In the genomic region with DNA sequence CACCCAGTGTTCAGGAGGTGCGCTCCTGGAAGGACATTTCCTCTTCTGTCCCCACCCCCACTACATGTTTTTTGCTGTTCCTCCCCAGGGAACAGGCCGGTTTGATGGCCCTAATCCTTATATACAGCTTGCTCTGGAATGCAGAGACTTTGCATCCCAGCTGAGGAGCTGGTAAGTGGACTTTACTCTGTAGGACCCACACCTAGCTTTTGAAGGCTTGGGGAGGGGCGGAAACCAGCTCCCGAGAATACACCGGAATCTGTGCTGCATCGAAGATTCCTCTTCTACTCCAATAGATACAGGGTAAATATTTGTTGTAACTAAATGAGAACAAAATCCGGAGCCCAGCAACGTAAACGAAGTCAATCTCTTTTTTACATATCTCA, we compare ENCODE assay signal across 9 cellular contexts. TPM values are rescaled to one million over a fixed set of nuclear protein-coding genes. Genes with fewer than 3 reads are reported as not detected.
DNase-seq lines count a peak whose midpoint lies in the region; ATAC-seq and TF ChIP-seq lines count a peak whose summit lies in the region.
"Had no signal": no experiment of that assay in that cellular context is flagged by ENCODE, and none has a peak within 500 bp of the region (broad histone marks: within the 10 kb centered on the region; RNA-seq: fewer than 3 reads in every experiment).

No MANE protein-coding gene starts in this region.

- H3K36me3 Mint-ChIP-seq in activated T-helper 17 cell treated with anti-CD3 and anti-CD28 coated beads, Interleukin-2, amount 50 U/mL, for 72 hours (ENCODE audit: low read depth): no peaks in the 10 kb centered on the region

- H3K27me3 ChIP-seq in cardiac muscle cell (peaks cover 10% of the 10 kb centered on the region), right cardiac atrium (ENCODE audit: control insufficient read depth, insufficient read depth) (no peaks in the 10 kb centered on the region), right lobe of liver (no peaks in the 10 kb centered on the region)

- no peaks in the 10 kb centered on the region for H3K27me3 Mint-ChIP-seq in activated T-helper 17 cell treated with anti-CD3 and anti-CD28 coated beads, Interleukin-2, amount 50 U/mL, for 72 hours

- 36% methylated on average over 9 of the region's 9 CpGs for WGBS in right cardiac atrium
- WGBS in right lobe of liver (ENCODE audit: insufficient coverage, low coverage, low lambda C conversion rate, missing lambda C conversion rate): 28% methylated on average over 9 of the region's 9 CpGs

- ATAC-seq in right cardiac atrium (no peak), right lobe of liver (no peak), HG03108 (IDR thresholded peaks at IDR 0.05; ENCODE audit: unreplicated experiment) (no peak)
- no peak for ATAC-seq in activated T-helper 17 cell treated with anti-CD3 and anti-CD28 coated beads, Interleukin-2, amount 50 U/mL, for 72 hours (replicated peaks)

- H3K27ac ChIP-seq in cardiac muscle cell (no peak overlapping the region), right cardiac atrium (ENCODE audit: low read length) (no peak overlapping the region), right lobe of liver (peak overlapping the region in 2 of 3 donors; percentile 57 to 90)

- peaks cover 15% of the 10 kb centered on the region for H3K4me1 Mint-ChIP-seq in activated T-helper 17 cell treated with anti-CD3 and anti-CD28 coated beads, Interleukin-2, amount 50 U/mL, for 72 hours

- H3K4me1 ChIP-seq in cardiac muscle cell (ENCODE audit: low read depth) (peaks cover 13% of the 10 kb centered on the region), right cardiac atrium (ENCODE audit: control insufficient read depth, insufficient read depth, low read length) (no peaks in the 10 kb centered on the region), right lobe of liver (peaks cover 0 to 37% (median 2%) of the 10 kb centered on the region in 4 donors)

- TF ChIP-seq CTCF in cardiac muscle cell (IDR thresholded peaks at IDR 0.05; ENCODE audit: low read depth, low read length) (no peak), right lobe of liver (IDR thresholded peaks at IDR 0.05) (no peak)

- H3K4me3 ChIP-seq in cardiac muscle cell: peak overlapping the region; percentile 59
- H3K4me3 ChIP-seq in right cardiac atrium (ENCODE audit: low read length): no peak overlapping the region
- peak overlapping the region in 2 of 3 donors; percentile 15 for H3K4me3 ChIP-seq in right lobe of liver

- intact Hi-C loops in right cardiac atrium (cut with DNase I): no loop called here
- intact Hi-C loops in right lobe of liver (cut with DNase I): no loop called here

- H3K9me3 ChIP-seq in cardiac muscle cell (ENCODE audit: low read depth): no peaks in the 10 kb centered on the region
- H3K9me3 ChIP-seq in right cardiac atrium (ENCODE audit: control insufficient read depth, low read length): no peaks in the 10 kb centered on the region
- no peaks in the 10 kb centered on the region for H3K9me3 ChIP-seq in right lobe of liver
- H3K9me3 ChIP-seq: esophagus squamous epithelium had no signal

- DNase-seq in cardiac muscle cell (ENCODE audit: low read depth in 1 of 2, low spot score in 1 of 2): no peak
- DNase-seq in right cardiac atrium: no peak
- no peak for DNase-seq in right lobe of liver
- no peak for DNase-seq in amniotic stem cell (lab: John Stamatoyannopoulos, UW)
- no peak for DNase-seq in HCEC 1CT
- DNase-seq in effector CD4-positive, alpha-beta T cell: no peak
- DNase-seq: esophagus squamous epithelium had no signal

- no peaks in the 10 kb centered on the region for H3K9me3 Mint-ChIP-seq in activated T-helper 17 cell treated with anti-CD3 and anti-CD28 coated beads, Interleukin-2, amount 50 U/mL, for 72 hours

- H3K27ac Mint-ChIP-seq in activated T-helper 17 cell treated with anti-CD3 and anti-CD28 coated beads, Interleukin-2, amount 50 U/mL, for 72 hours: no peak overlapping the region

- H3K36me3 ChIP-seq in cardiac muscle cell (no peaks in the 10 kb centered on the region), right lobe of liver (no peaks in the 10 kb centered on the region)
- H3K36me3 ChIP-seq: esophagus squamous epithelium had no signal

- H3K4me3 Mint-ChIP-seq in activated T-helper 17 cell treated with anti-CD3 and anti-CD28 coated beads, Interleukin-2, amount 50 U/mL, for 72 hours: peak overlapping the region; percentile 81

- no peak for TF ChIP-seq POLR2A in right lobe of liver (IDR thresholded peaks at IDR 0.05)

RNA-seq across cellular contexts. Expression of gene CGN, which starts 1.2 kb away (rescaled TPM):
- total RNA-seq in cardiac muscle cell (4.3 and 4.9 TPM in 2 replicates), right cardiac atrium (under 1 TPM; 0.32 to 0.77 (median 0.62) TPM), right lobe of liver (10 to 100 TPM; 15.9 to 65.4 (median 38.6) TPM)
- polyA plus RNA-seq in cardiac muscle cell (1.2 and 2.0 TPM in 2 replicates), right cardiac atrium (0.18 TPM)
- 1 to 10 TPM; 2.7 to 5.5 TPM for total RNA-seq in activated T-helper 17 cell treated with anti-CD3 and anti-CD28 coated beads, Interleukin-2, amount 50 U/mL, for 72 hours

RNA-seq across cellular contexts. Expression of gene TUFT1, which starts 30.1 kb away (rescaled TPM):
- total RNA-seq in cardiac muscle cell: 7.0 TPM in 2 replicates
- 7.7 and 9.0 TPM in 2 replicates for polyA plus RNA-seq in cardiac muscle cell
- total RNA-seq in right cardiac atrium: 1 to 10 TPM; 3.5 to 5.4 (median 4.5) TPM
- polyA plus RNA-seq in right cardiac atrium: 3.5 TPM
- total RNA-seq in activated T-helper 17 cell treated with anti-CD3 and anti-CD28 coated beads, Interleukin-2, amount 50 U/mL, for 72 hours: 1 to 10 TPM; 3.7 to 5.8 TPM
- 1 to 10 TPM; 1.6 to 8.0 (median 3.1) TPM for total RNA-seq in right lobe of liver

RNA-seq across cellular contexts. Expression of gene POGZ, which starts 50.7 kb away (rescaled TPM):
- total RNA-seq in cardiac muscle cell (29.0 and 48.6 TPM in 2 replicates), right cardiac atrium (10 to 100 TPM; 50.4 to 60.4 (median 52.2) TPM), right lobe of liver (10 to 100 TPM; 13.5 to 44.9 (median 29.9) TPM)
- polyA plus RNA-seq in cardiac muscle cell (30.8 and 35.1 TPM in 2 replicates), right cardiac atrium (21.8 TPM)
- total RNA-seq in activated T-helper 17 cell treated with anti-CD3 and anti-CD28 coated beads, Interleukin-2, amount 50 U/mL, for 72 hours: 10 to 100 TPM; 87.5 to 93.4 TPM

Comparison
In these comparisons a context has a peak if more than half of its experiments do, and no peak if none do; other contexts are left out.
1. H3K27ac ChIP-seq: peak in right lobe of liver (2 of 3); none in cardiac muscle cell (single experiment) and right cardiac atrium (single experiment).